8 cellular contexts compared by ENCODE assay signal in genomic region chr10:79137826-79138225, GRCh38.
DNase-seq lines count a peak whose midpoint lies in the region; ATAC-seq and TF ChIP-seq lines count a peak whose summit lies in the region.

No MANE protein-coding gene starts in this region.

- peaks cover 5% of the 10 kb centered on the region for H3K36me3 ChIP-seq in mucosa of stomach (ENCODE audit: control insufficient read depth, insufficient read depth, low read length)
- H3K36me3 ChIP-seq in urinary bladder (ENCODE audit: insufficient read depth), result no peaks in the 10 kb centered on the region

- CTCF ChIA-PET in GM10248 (lab: Yijun Ruan, JAX), result no interaction called here

- H3K9me3 Mint-ChIP-seq in activated naive CD8-positive, alpha-beta T cell treated with anti-CD3 and anti-CD28 coated beads, Interleukin-2, amount 50 U/mL, for 24 hours, result no peaks in the 10 kb centered on the region
- peaks cover 33% of the 10 kb centered on the region for H3K9me3 Mint-ChIP-seq in glutamatergic neuron (ENCODE audit: unreplicated experiment)

- peaks cover 71% of the 10 kb centered on the region for H3K4me1 ChIP-seq in mucosa of stomach (ENCODE audit: control insufficient read depth, insufficient read depth, low read length)
- H3K4me1 ChIP-seq in urinary bladder (ENCODE audit: insufficient read depth), result peaks cover 2% of the 10 kb centered on the region

- H3K36me3 Mint-ChIP-seq in activated naive CD8-positive, alpha-beta T cell treated with anti-CD3 and anti-CD28 coated beads, Interleukin-2, amount 50 U/mL, for 24 hours (ENCODE audit: low read depth), result peaks cover 3% of the 10 kb centered on the region
- H3K36me3 Mint-ChIP-seq in glutamatergic neuron (ENCODE audit: unreplicated experiment), result no peaks in the 10 kb centered on the region

- H3K27me3 Mint-ChIP-seq in activated naive CD8-positive, alpha-beta T cell treated with anti-CD3 and anti-CD28 coated beads, Interleukin-2, amount 50 U/mL, for 24 hours, result no peaks in the 10 kb centered on the region
- H3K27me3 Mint-ChIP-seq in glutamatergic neuron (ENCODE audit: unreplicated experiment), result peaks cover 22% of the 10 kb centered on the region

- peak overlapping the region; percentile 22 for H3K9ac ChIP-seq in mucosa of stomach (ENCODE audit: low read length)

- no peaks in the 10 kb centered on the region for H3K9me3 ChIP-seq in mucosa of stomach (ENCODE audit: control insufficient read depth, low read length)

- DNase-seq in GM10248 (ENCODE audit: extremely low spot score), result peak; percentile 72
- DNase-seq in H4 (ENCODE audit: low spot score), result peak; percentile 52
- peak; percentile 98 for DNase-seq in NB4 (ENCODE audit: low read depth)
- DNase-seq in activated naive CD8-positive, alpha-beta T cell treated with anti-CD3 and anti-CD28 coated beads, Interleukin-2, amount 50 U/mL, for 24 hours, result peak; percentile 75
- DNase-seq in posterior cingulate gyrus, result no peak
- DNase-seq in glutamatergic neuron, result no peak

- peak overlapping the region; percentile 71 for H3K4me3 Mint-ChIP-seq in activated naive CD8-positive, alpha-beta T cell treated with anti-CD3 and anti-CD28 coated beads, Interleukin-2, amount 50 U/mL, for 24 hours
- no peak overlapping the region for H3K4me3 Mint-ChIP-seq in glutamatergic neuron (ENCODE audit: unreplicated experiment)

- TF ChIP-seq POLR2A in NB4 (IDR thresholded peaks at IDR 0.05; ENCODE audit: extremely low read depth, insufficient read length), result peak; percentile 51

- no peaks in the 10 kb centered on the region for H3K27me3 ChIP-seq in mucosa of stomach (ENCODE audit: control insufficient read depth, insufficient read depth, low read length)

- H3K4me3 ChIP-seq in NB4 (ENCODE audit: low read depth, low read length) (peak overlapping the region; percentile 54), mucosa of stomach (ENCODE audit: low read length) (no peak overlapping the region), urinary bladder (ENCODE audit: low read depth, low read length) (no peak overlapping the region)

- H3K4me1 Mint-ChIP-seq in activated naive CD8-positive, alpha-beta T cell treated with anti-CD3 and anti-CD28 coated beads, Interleukin-2, amount 50 U/mL, for 24 hours, result peaks cover 46% of the 10 kb centered on the region
- H3K4me1 Mint-ChIP-seq in glutamatergic neuron (ENCODE audit: low read depth, unreplicated experiment), result peaks cover 47% of the 10 kb centered on the region

- POLR2A ChIA-PET in GM10248 (lab: Yijun Ruan, JAX), result no interaction called here

- ATAC-seq in activated naive CD8-positive, alpha-beta T cell treated with anti-CD3 and anti-CD28 coated beads, Interleukin-2, amount 50 U/mL, for 24 hours, result peak; percentile 70

- intact Hi-C loops in posterior cingulate gyrus (cut with DNase I), result no loop called here

- peak overlapping the region; percentile 83 for H3K27ac ChIP-seq in urinary bladder (ENCODE audit: low read depth)

- H3K27ac Mint-ChIP-seq in activated naive CD8-positive, alpha-beta T cell treated with anti-CD3 and anti-CD28 coated beads, Interleukin-2, amount 50 U/mL, for 24 hours, result peak overlapping the region; percentile 93
- H3K27ac Mint-ChIP-seq in glutamatergic neuron (ENCODE audit: unreplicated experiment), result no peak overlapping the region

- TF ChIP-seq CTCF in GM10248 (IDR thresholded peaks at IDR 0.05; ENCODE audit: control extremely low read depth, extremely low read depth, low read depth, missing control alignments) (no peak), NB4 (IDR thresholded peaks at IDR 0.05; ENCODE audit: low read depth, low read length) (no peak), glutamatergic neuron (IDR thresholded peaks at IDR 0.05; ENCODE audit: partially characterized antibody, unreplicated experiment) (no peak)

- WGBS in urinary bladder, result 12% methylated on average over 13 of the region's 13 CpGs

Comparison
In these comparisons a context has a peak if more than half of its experiments do, and no peak if none do; other contexts are left out.
1. DNase-seq: peak in GM10248 (single experiment), H4 (single experiment), NB4 (single experiment) and activated naive CD8-positive, alpha-beta T cell treated with anti-CD3 and anti-CD28 coated beads, Interleukin-2, amount 50 U/mL, for 24 hours (single experiment); none in posterior cingulate gyrus (0 of 10) and glutamatergic neuron (single experiment).